ENCODE assay signal across 16 cellular contexts in the genomic region with DNA sequence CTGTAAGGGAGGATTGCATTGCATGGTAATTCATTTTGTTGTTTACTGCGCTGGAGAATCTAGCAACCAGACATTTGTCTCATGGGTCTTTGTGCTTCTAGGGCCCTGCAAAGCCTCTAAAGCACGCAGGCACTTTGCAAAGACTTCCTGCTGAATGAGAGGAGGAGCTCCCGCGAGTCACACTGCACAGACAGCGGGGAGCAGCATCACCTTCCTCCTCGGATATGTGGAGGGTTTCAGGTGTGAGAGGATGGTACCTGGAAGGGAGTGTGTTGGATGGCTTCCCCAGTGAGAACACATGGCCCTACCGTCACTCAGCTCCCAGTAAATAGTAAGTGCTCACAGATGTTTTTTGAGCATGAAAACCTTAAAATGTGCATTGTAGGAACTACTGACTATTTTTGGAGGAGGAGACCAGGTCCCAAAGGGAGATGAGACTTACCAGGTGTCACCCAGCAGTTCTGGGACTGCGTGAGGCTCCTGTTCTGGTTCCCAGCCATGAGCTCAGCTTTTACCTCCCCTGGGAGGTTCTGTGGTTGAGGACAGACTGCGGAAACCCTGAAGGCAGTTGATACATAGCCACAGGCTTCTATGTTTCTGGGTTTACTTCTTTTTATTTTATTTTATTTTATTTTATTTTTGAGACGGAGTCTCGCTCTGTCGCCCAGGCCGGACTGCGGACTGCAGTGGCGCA.
DNase-seq lines count a peak whose midpoint lies in the region; ATAC-seq and TF ChIP-seq lines count a peak whose summit lies in the region.
"Had no signal": no experiment of that assay in that cellular context is flagged by ENCODE, and none has a peak within 500 bp of the region (broad histone marks: within the 10 kb centered on the region; RNA-seq: fewer than 3 reads in every experiment).

No MANE protein-coding gene starts in this region.

- POLR2A ChIA-PET in CD4-positive, alpha-beta T cell (lab: Charles Lee): no interaction called here

- H3K27me3 Mint-ChIP-seq in CD4-positive, alpha-beta T cell: no peaks in the 10 kb centered on the region
- H3K27me3 Mint-ChIP-seq: naive B cell had no signal

- H3K36me3 Mint-ChIP-seq in CD4-positive, alpha-beta T cell (ENCODE audit: low read depth): no peaks in the 10 kb centered on the region

- CTCF ChIA-PET in CD4-positive, alpha-beta T cell (lab: Charles Lee): no interaction called here

- peak; percentile 86 for ATAC-seq in GM19452 (IDR thresholded peaks at IDR 0.05; ENCODE audit: unreplicated experiment)
- ATAC-seq in HG02852 (IDR thresholded peaks at IDR 0.05; ENCODE audit: unreplicated experiment): peak; percentile 77
- peak; percentile 75 for ATAC-seq in HG03565 (IDR thresholded peaks at IDR 0.05; ENCODE audit: unreplicated experiment)
- ATAC-seq in GM18867 (IDR thresholded peaks at IDR 0.05; ENCODE audit: unreplicated experiment): no peak
- no peak for ATAC-seq in GM21528 (IDR thresholded peaks at IDR 0.05; ENCODE audit: low FRiP score, unreplicated experiment)
- ATAC-seq in CD4-positive, alpha-beta T cell (ENCODE audit: poor library complexity): no peak

- H3K4me1 Mint-ChIP-seq in CD4-positive, alpha-beta T cell (ENCODE audit: low read depth): peaks cover 4% of the 10 kb centered on the region

- peak; percentile 20 for DNase-seq in GM12865 (ENCODE audit: low read depth)
- DNase-seq in CD4-positive, alpha-beta T cell: no peak
- no peak for DNase-seq in HPDE6-E6E7 (ENCODE audit: extremely low spot score)
- DNase-seq: activated gamma-delta T cell; cortex of kidney; erythroblast; naive B cell; NCI-H2171 treated with DMSO at 0.1 percent for 48 hours; stimulated activated CD4-positive, alpha-beta T cell treated with anti-CD3 and anti-CD28 coated beads, Interleukin-1b, Interleukin-23, amount 100 ng/mL, for 48 hours; thyroid gland had no signal

- TF ChIP-seq CTCF in GM12865 (IDR thresholded peaks at IDR 0.05; ENCODE audit: insufficient read depth, low read depth, low read length, missing control alignments): no peak
- TF ChIP-seq CTCF in CD4-positive, alpha-beta T cell (IDR thresholded peaks at IDR 0.05): no peak

- H3K4me3 Mint-ChIP-seq in CD4-positive, alpha-beta T cell: no peak overlapping the region

- H3K27me3 ChIP-seq in CD4-positive, alpha-beta T cell (ENCODE audit: control insufficient read depth, insufficient read depth, low read length): no peaks in the 10 kb centered on the region
- H3K27me3 ChIP-seq: hepatocyte, thyroid gland had no signal

- intact Hi-C loops in CD4-positive, alpha-beta T cell (cut with DNase I, micrococcal nuclease): no loop called here

- peaks cover 3% of the 10 kb centered on the region for H3K9me3 Mint-ChIP-seq in CD4-positive, alpha-beta T cell

- no peak overlapping the region for H3K27ac ChIP-seq in CD4-positive, alpha-beta T cell (ENCODE audit: low read depth, low read length)
- H3K27ac ChIP-seq: hepatocyte, thyroid gland had no signal

- H3K27ac Mint-ChIP-seq in CD4-positive, alpha-beta T cell: no peak overlapping the region

- no peak overlapping the region for H3K4me3 ChIP-seq in GM12865 (ENCODE audit: low read depth, low read length)
- H3K4me3 ChIP-seq: hepatocyte, thyroid gland had no signal

- peaks cover 11% of the 10 kb centered on the region for H3K9me3 ChIP-seq in CD4-positive, alpha-beta T cell (ENCODE audit: control insufficient read depth, low read length)
- H3K9me3 ChIP-seq: thyroid gland had no signal

Comparison
In these comparisons a context has a peak if more than half of its experiments do, and no peak if none do; other contexts are left out.
1. ATAC-seq: peak in GM19452 (single experiment), HG02852 (single experiment) and HG03565 (single experiment); none in GM18867 (single experiment), GM21528 (single experiment) and CD4-positive, alpha-beta T cell (single experiment).